Comparison of ENCODE assay signal across 18 cellular contexts in the genomic region with DNA sequence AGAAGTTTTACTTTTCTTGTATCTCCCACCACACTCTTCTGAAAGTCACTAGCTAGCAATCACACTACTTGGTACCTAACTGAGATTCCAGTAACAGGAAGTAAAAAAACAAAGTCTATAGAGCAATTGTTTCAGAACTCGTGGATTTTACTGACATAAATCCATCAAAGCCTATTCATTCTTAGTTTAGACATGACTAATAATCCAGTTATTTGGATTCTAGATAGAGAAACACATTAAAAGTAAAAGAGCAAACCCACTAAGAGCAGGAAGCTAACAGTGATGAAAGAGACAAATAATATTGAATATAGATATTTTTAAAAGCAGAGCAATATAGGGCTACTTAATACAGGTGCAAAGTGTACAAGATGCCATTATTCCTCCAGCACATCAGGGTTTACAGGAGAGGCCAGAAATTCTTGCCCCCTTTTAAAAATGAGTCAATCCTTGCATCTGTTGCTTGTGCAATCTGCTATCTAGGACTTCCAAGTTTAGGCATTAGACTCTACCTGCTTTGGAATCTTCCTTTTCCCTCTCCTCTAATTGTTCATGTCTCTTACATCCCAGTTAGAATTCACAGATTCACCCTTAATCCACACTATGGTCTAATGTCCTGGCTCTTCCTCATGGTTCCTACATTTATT. TPM values are rescaled to one million over a fixed set of nuclear protein-coding genes. Genes with fewer than 3 reads are reported as not detected.
A peak's percentile ranks its signal among the peaks of the same experiment; 100 is the strongest.
DNase-seq lines count a peak whose midpoint lies in the region; ATAC-seq and TF ChIP-seq lines count a peak whose summit lies in the region.
"Had no signal": no experiment of that assay in that cellular context is flagged by ENCODE, and none has a peak within 500 bp of the region (broad histone marks: within the 10 kb centered on the region; RNA-seq: fewer than 3 reads in every experiment).

No MANE protein-coding gene starts in this region.

- H3K36me3 Mint-ChIP-seq in T-helper 2 cell treated with Interferon-gamma antibody and Interleukin-4, amounts not matched to agents 5 μg/mL and 100 μg/mL, for 36 hours (ENCODE audit: low read depth) = peaks cover 5% of the 10 kb centered on the region

- TF ChIP-seq CTCF in testis (IDR thresholded peaks at IDR 0.05) = no peak

- H3K9me3 ChIP-seq in testis = no peaks in the 10 kb centered on the region
- H3K9me3 ChIP-seq: lower lobe of right lung, prostate gland had no signal

- no peak for TF ChIP-seq POLR2A in testis (IDR thresholded peaks at IDR 0.05)

- no peaks in the 10 kb centered on the region for H3K27me3 ChIP-seq in testis

- DNase-seq in CD1c-positive myeloid dendritic cell (ENCODE audit: extremely low spot score) (peak; percentile 6), HT-29 (ENCODE audit: low spot score) (peak; percentile 3), amniotic epithelial cell (ENCODE audit: low read depth) (peak; percentile 62), iris pigment epithelial cell (ENCODE audit: low read depth) (peak; percentile 49), testis (no peak), iPS-NIHi7 (ENCODE audit: extremely low spot score) (no peak)
- DNase-seq in T-helper 2 cell treated with Interferon-gamma antibody and Interleukin-4, amounts not matched to agents 5 μg/mL and 100 μg/mL, for 36 hours (ENCODE audit: low spot score) = no peak
- DNase-seq: activated CD4-positive, alpha-beta T cell treated with anti-CD3 and anti-CD28 coated beads for 4 hours; AML-193; aorta; DMS79; effector CD4-positive, alpha-beta T cell; lower lobe of right lung; NCI-H1092 had no signal

- H3K9me3 Mint-ChIP-seq in T-helper 2 cell treated with Interferon-gamma antibody and Interleukin-4, amounts not matched to agents 5 μg/mL and 100 μg/mL, for 36 hours = no peaks in the 10 kb centered on the region
- H3K9me3 Mint-ChIP-seq: activated T-helper 1 cell treated with anti-CD3 and anti-CD28 coated beads, Interleukin-12 subunit alpha, Interleukin-12 subunit beta, Interleukin-2, Interleukin-4 antibody, amounts not matched to agents 30 ng/mL and 10 ng/mL and 1 ng/mL, durations not matched to agents 14 hours and 24 hours and 36 hours; T-helper 1 cell treated with Interleukin-12 subunit alpha and Interleukin-12 subunit beta and Interleukin-4 antibody, amounts not matched to agents 30 μg/mL and 1 μg/mL, for 36 hours had no signal

- no peak for ATAC-seq in GM19035 (IDR thresholded peaks at IDR 0.05; ENCODE audit: unreplicated experiment)
- ATAC-seq: lower lobe of right lung had no signal

- WGBS in testis, 2 donors = 38 to 63% methylated on average over 1 of the region's 1 CpG

- peaks cover 1% of the 10 kb centered on the region for H3K27me3 Mint-ChIP-seq in T-helper 2 cell treated with Interferon-gamma antibody and Interleukin-4, amounts not matched to agents 5 μg/mL and 100 μg/mL, for 36 hours (ENCODE audit: low read depth)

- intact Hi-C loops in testis (cut with DNase I; ENCODE audit: low total_unique reads) = no loop called here

- no peak overlapping the region for H3K27ac ChIP-seq in testis
- H3K27ac ChIP-seq: lower lobe of right lung, prostate gland had no signal

- H3K4me3 ChIP-seq in testis = no peak overlapping the region
- H3K4me3 ChIP-seq: lower lobe of right lung, prostate gland had no signal

- peaks cover 22% of the 10 kb centered on the region for H3K4me1 Mint-ChIP-seq in T-helper 2 cell treated with Interferon-gamma antibody and Interleukin-4, amounts not matched to agents 5 μg/mL and 100 μg/mL, for 36 hours (ENCODE audit: low read depth)

- H3K27ac Mint-ChIP-seq in T-helper 2 cell treated with Interferon-gamma antibody and Interleukin-4, amounts not matched to agents 5 μg/mL and 100 μg/mL, for 36 hours = no peak overlapping the region
- H3K27ac Mint-ChIP-seq: activated T-helper 1 cell treated with anti-CD3 and anti-CD28 coated beads, Interleukin-12 subunit alpha, Interleukin-12 subunit beta, Interleukin-2, Interleukin-4 antibody, amounts not matched to agents 30 ng/mL and 10 ng/mL and 1 ng/mL, durations not matched to agents 14 hours and 24 hours and 36 hours; T-helper 1 cell treated with Interleukin-12 subunit alpha and Interleukin-12 subunit beta and Interleukin-4 antibody, amounts not matched to agents 30 μg/mL and 1 μg/mL, for 36 hours had no signal

- H3K4me3 Mint-ChIP-seq in T-helper 2 cell treated with Interferon-gamma antibody and Interleukin-4, amounts not matched to agents 5 μg/mL and 100 μg/mL, for 36 hours = no peak overlapping the region
- H3K4me3 Mint-ChIP-seq: activated T-helper 1 cell treated with anti-CD3 and anti-CD28 coated beads, Interleukin-12 subunit alpha, Interleukin-12 subunit beta, Interleukin-2, Interleukin-4 antibody, amounts not matched to agents 30 ng/mL and 10 ng/mL and 1 ng/mL, durations not matched to agents 14 hours and 24 hours and 36 hours; T-helper 1 cell treated with Interleukin-12 subunit alpha and Interleukin-12 subunit beta and Interleukin-4 antibody, amounts not matched to agents 30 μg/mL and 1 μg/mL, for 36 hours had no signal

- peaks cover 6% of the 10 kb centered on the region for H3K4me1 ChIP-seq in testis
- H3K4me1 ChIP-seq: prostate gland had no signal

- no peaks in the 10 kb centered on the region for H3K36me3 ChIP-seq in testis (ENCODE audit: low read depth, missing control alignments)
- H3K36me3 ChIP-seq: lower lobe of right lung, prostate gland had no signal

RNA-seq across cellular contexts. Expression of gene HEATR5A, which starts 6.0 kb away (rescaled TPM):
- total RNA-seq in HT-29 (2014; rRNA removed; shearing (Covaris generic)) = 4.1 and 5.8 TPM in 2 replicates
- 10 to 100 TPM; 33.0 to 39.8 TPM for total RNA-seq in testis
- polyA plus RNA-seq in testis (ENCODE audit: insufficient read depth, low read depth, low replicate concordance) = 19.6 TPM

RNA-seq across cellular contexts. Expression of gene DTD2, which starts 43.0 kb away (rescaled TPM):
- total RNA-seq in HT-29 (2014; rRNA removed; shearing (Covaris generic)) = 7.2 and 12.3 TPM in 2 replicates
- total RNA-seq in testis = 10 to 100 TPM; 56.7 to 64.9 TPM
- polyA plus RNA-seq in testis (ENCODE audit: insufficient read depth, low read depth, low replicate concordance) = 16.5 TPM

Comparison
In these comparisons a context has a peak if more than half of its experiments do, and no peak if none do; other contexts are left out.
1. DNase-seq: peak in CD1c-positive myeloid dendritic cell (single experiment), HT-29 (single experiment), amniotic epithelial cell (single experiment) and iris pigment epithelial cell (single experiment); none in testis (single experiment), T-helper 2 cell treated with Interferon-gamma antibody and Interleukin-4, amounts not matched to agents 5 μg/mL and 100 μg/mL, for 36 hours (single experiment) and iPS-NIHi7 (single experiment).